8 cellular contexts compared by ENCODE assay signal in genomic region chr11:66069715-66070603, GRCh38. TPM values are rescaled to one million over a fixed set of nuclear protein-coding genes. Genes with fewer than 3 reads are reported as not detected.
A peak's percentile ranks its signal among the peaks of the same experiment; 100 is the strongest.
DNase-seq lines count a peak whose midpoint lies in the region; ATAC-seq and TF ChIP-seq lines count a peak whose summit lies in the region.

PACS1 (plus strand) TSS chr11:66070272; CDS start chr11:66070487, 215 bp downstream.

- peak within 1 kb of the TSS; percentile 91 for H3K27ac ChIP-seq in OCI-LY1 (ENCODE audit: low read depth, low read length, poor library complexity, severe bottlenecking)

- H3K4me2 ChIP-seq in OCI-LY1 (ENCODE audit: low read length), result peak within 1 kb of the TSS; percentile 78

- no peaks in the 10 kb centered on the region for H3K9me2 ChIP-seq in OCI-LY1 (ENCODE audit: low read depth, low read length)

- peaks cover 52% of the 10 kb centered on the region for H3K4me1 ChIP-seq in OCI-LY1 (ENCODE audit: insufficient read depth, low read length, severe bottlenecking)
- H3K4me1 ChIP-seq in mucosa of descending colon (ENCODE audit: low read depth), result peaks cover 3% of the 10 kb centered on the region

- H3K27me3 ChIP-seq in OCI-LY1 (ENCODE audit: insufficient read depth, low read length), result no peaks in the 10 kb centered on the region

- H3K36me3 ChIP-seq in OCI-LY1 (ENCODE audit: insufficient read depth, low read length), result peaks cover 65% of the 10 kb centered on the region
- no peaks in the 10 kb centered on the region for H3K36me3 ChIP-seq in mucosa of descending colon (ENCODE audit: low read depth)

- H3F3A ChIP-seq in OCI-LY1 (ENCODE audit: insufficient read depth, low read length), result peaks cover 11% of the 10 kb centered on the region; the same call in 1 of the 2 replicates

- H3K9ac ChIP-seq in OCI-LY1 (ENCODE audit: low read length), result peak within 1 kb of the TSS; percentile 91

- no peak within 1 kb of the TSS for H2AFZ ChIP-seq in OCI-LY1 (ENCODE audit: low read length)

- TF ChIP-seq CTCF in OCI-LY1 (IDR thresholded peaks at IDR 0.05; ENCODE audit: low read length) (no peak), epithelial cell of proximal tubule (conservative IDR thresholded peaks at IDR 0.05; ENCODE audit: low read depth, low read length) (peak; percentile 0), mucosa of descending colon (IDR thresholded peaks at IDR 0.05) (no peak)

- peak; percentile 18 for DNase-seq in DMS79 treated with DMSO at 0.1 percent for 48 hours (lab: John Stamatoyannopoulos, UW)
- no peak for DNase-seq in DMS79 (lab: John Stamatoyannopoulos, UW)
- DNase-seq in activated T-cell treated with anti-CD3 and anti-CD28 coated beads, Interleukin-2, amount 50 U/mL, for 1 hour, result peak; percentile 85
- no peak for DNase-seq in epithelial cell of proximal tubule (ENCODE audit: low read depth)
- DNase-seq in mucosa of descending colon, result peak; percentile 68 to 92 (median 85)
- DNase-seq in stimulated activated CD8-positive, alpha-beta memory T cell treated with anti-CD3 and anti-CD28 coated beads, Interleukin-4, amount 100 ng/mL, for 48 hours, result peak; percentile 88

- intact Hi-C loops in mucosa of descending colon (cut with DNase I, micrococcal nuclease), result no loop called here

- ATAC-seq in HG02981 (IDR thresholded peaks at IDR 0.05; ENCODE audit: unreplicated experiment) (peak; percentile 48), mucosa of descending colon (peak; percentile 83)

- no peaks in the 10 kb centered on the region for H4K20me1 ChIP-seq in OCI-LY1 (ENCODE audit: insufficient read depth, low read length)

- H3K9me3 ChIP-seq in OCI-LY1 (ENCODE audit: low read length) (0 out of 2 replicates have a peak, but pooled peaks cover 3% of the 10 kb centered on the region), mucosa of descending colon (no peaks in the 10 kb centered on the region)

- peaks cover 25% of the 10 kb centered on the region for H3K79me2 ChIP-seq in OCI-LY1 (ENCODE audit: insufficient read depth, low read length)

- H3K4me3 ChIP-seq in OCI-LY1 (ENCODE audit: low read depth, low read length, poor library complexity, severe bottlenecking) (peak within 1 kb of the TSS; percentile 89), epithelial cell of proximal tubule (ENCODE audit: low read depth, low read length) (peak within 1 kb of the TSS; percentile 75), mucosa of descending colon (peak within 1 kb of the TSS; percentile 56)

RNA-seq across cellular contexts. Expression of gene PACS1, which starts in this region (rescaled TPM):
- total RNA-seq in epithelial cell of proximal tubule (17.5 and 24.9 TPM in 2 replicates), mucosa of descending colon (10 to 100 TPM; 14.4 to 44.9 (median 18.9) TPM)

Comparison
In these comparisons a context has a peak if more than half of its experiments do, and no peak if none do; other contexts are left out.
1. DNase-seq: peak in DMS79 treated with DMSO at 0.1 percent for 48 hours (single experiment), activated T-cell treated with anti-CD3 and anti-CD28 coated beads, Interleukin-2, amount 50 U/mL, for 1 hour (single experiment), mucosa of descending colon (3 of 3) and stimulated activated CD8-positive, alpha-beta memory T cell treated with anti-CD3 and anti-CD28 coated beads, Interleukin-4, amount 100 ng/mL, for 48 hours (single experiment); none in DMS79 (single experiment) and epithelial cell of proximal tubule (single experiment).
2. Peak in every context shown above with its lines, with median percentiles within 50 percentile points of each other: H3K4me3 ChIP-seq.